In genomic region chr14:99118046-99118721, GRCh38 we compare ENCODE assay signal across 1 cellular context.
TF ChIP-seq lines count a peak whose summit lies in the region.

No MANE protein-coding gene starts in this region.

TF ChIP-seq in H1, 55 proteins besides CTCF, POLR2A, EP300 and RAD21 (continued from another document):
- TF ChIP-seq E2F6 (IDR thresholded peaks at IDR 0.05) = 0 out of 2 replicates have a peak, but pooled peaks have one; percentile 26
- peak; percentile 15 for TF ChIP-seq KDM4A (IDR thresholded peaks at IDR 0.05; ENCODE audit: low read depth, low read length, severe bottlenecking)
- TF ChIP-seq CBX8 (IDR thresholded peaks at IDR 0.05; ENCODE audit: borderline replicate concordance, low read depth, low read length) = no peak
